In genomic region chr1:243253211-243253926, GRCh38 we compare ENCODE assay signal across 8 cellular contexts. TPM values are rescaled to one million over a fixed set of nuclear protein-coding genes. Genes with fewer than 3 reads are reported as not detected.
DNase-seq lines count a peak whose midpoint lies in the region; ATAC-seq, FAIRE-seq and TF ChIP-seq lines count a peak whose summit lies in the region.

No MANE protein-coding gene starts in this region.

- BruUV-seq in HCT116 (replicated peaks; lab: Mats Ljungman, UMichigan) = no TSS peak

- H3K27ac ChIP-seq in HCT116 (ENCODE audit: low read depth, low read length) (peak overlapping the region; percentile 91; the same call in 1 of the 2 replicates), keratinocyte (ENCODE audit: control insufficient read depth, insufficient read depth, low read length) (peak overlapping the region; percentile 77), substantia nigra (ENCODE audit: low read depth, low read length, poor library complexity, severe bottlenecking) (peak overlapping the region; percentile 99)

- TF ChIP-seq RAD21 in HCT116 (IDR thresholded peaks at IDR 0.05; ENCODE audit: low read depth) = no peak

- POLR2A ChIA-PET in HCT116 (lab: Charles Lee) = no interaction called here

- H3K4me1 ChIP-seq in BE2C = no peaks in the 10 kb centered on the region
- peaks cover 17 to 25% of the 10 kb centered on the region in 2 experiments for H3K4me1 ChIP-seq in HCT116 (ENCODE audit: control insufficient read depth in 1 of 2, insufficient read depth in 2 of 2, low read length in 2 of 2)
- H3K4me1 ChIP-seq in keratinocyte (ENCODE audit: control insufficient read depth, extremely low read depth, insufficient read depth, low read length) = peaks cover 12% of the 10 kb centered on the region

- CTCF ChIA-PET in HCT116 (lab: Charles Lee) = no interaction called here

- H3K4me1 Mint-ChIP-seq in activated naive CD8-positive, alpha-beta T cell treated with anti-CD3 and anti-CD28 coated beads for 36 hours = peaks cover 35% of the 10 kb centered on the region

- H3K9me3 ChIP-seq in BE2C (no peaks in the 10 kb centered on the region), HCT116 (ENCODE audit: control insufficient read depth in 1 of 2, insufficient read depth in 1 of 2, low read depth in 1 of 2, low read length in 2 of 2) (no peaks in the 10 kb centered on the region), keratinocyte (ENCODE audit: control insufficient read depth, low read depth, low read length) (no peaks in the 10 kb centered on the region)

- intact Hi-C loops in HCT116 (cut with micrococcal nuclease) = no loop called here

- no peaks in the 10 kb centered on the region for H3K27me3 ChIP-seq in BE2C
- H3K27me3 ChIP-seq in HCT116 (ENCODE audit: insufficient read depth, low read length) = no peaks in the 10 kb centered on the region
- no peaks in the 10 kb centered on the region for H3K27me3 ChIP-seq in keratinocyte (ENCODE audit: control insufficient read depth, extremely low read depth, insufficient read depth, low read length)

- no peak for ATAC-seq in HCT116
- ATAC-seq in GM18520 (IDR thresholded peaks at IDR 0.05; ENCODE audit: unreplicated experiment) = no peak
- no peak for ATAC-seq in GM21360 (IDR thresholded peaks at IDR 0.05; ENCODE audit: unreplicated experiment)
- ATAC-seq in HG02623 (IDR thresholded peaks at IDR 0.05; ENCODE audit: unreplicated experiment) = no peak

- H3K27me3 Mint-ChIP-seq in activated naive CD8-positive, alpha-beta T cell treated with anti-CD3 and anti-CD28 coated beads for 36 hours = no peaks in the 10 kb centered on the region

- H3K27ac Mint-ChIP-seq in activated naive CD8-positive, alpha-beta T cell treated with anti-CD3 and anti-CD28 coated beads for 36 hours = peak overlapping the region; percentile 76

- no peaks in the 10 kb centered on the region for H3K9me2 ChIP-seq in HCT116 (ENCODE audit: insufficient read depth)

- TF ChIP-seq POLR2A in HCT116 (IDR thresholded peaks at IDR 0.05; ENCODE audit: borderline replicate concordance, extremely low read depth, insufficient read depth, insufficient read length) = no peak

- H3K4me3 Mint-ChIP-seq in activated naive CD8-positive, alpha-beta T cell treated with anti-CD3 and anti-CD28 coated beads for 36 hours = peak overlapping the region; percentile 93

- H3K9ac ChIP-seq in HCT116 (ENCODE audit: low read length) (peak overlapping the region; percentile 83), keratinocyte (ENCODE audit: control insufficient read depth, extremely low read depth, insufficient read depth, low read length) (peak overlapping the region; percentile 74)

- H3K4me2 ChIP-seq in HCT116 (ENCODE audit: low read length) (peak overlapping the region; percentile 82), keratinocyte (ENCODE audit: control insufficient read depth, extremely low read depth, insufficient read depth, low read depth, low read length) (peak overlapping the region; percentile 87)

- no peaks in the 10 kb centered on the region for H3K9me3 Mint-ChIP-seq in activated naive CD8-positive, alpha-beta T cell treated with anti-CD3 and anti-CD28 coated beads for 36 hours

- H3K36me3 ChIP-seq in BE2C (peaks cover 2% of the 10 kb centered on the region), HCT116 (ENCODE audit: control insufficient read depth in 1 of 2, insufficient read depth in 2 of 2, low read length in 2 of 2) (no peaks in the 10 kb centered on the region), keratinocyte (ENCODE audit: control insufficient read depth in 2 of 2, extremely low read depth in 1 of 2, insufficient read depth in 2 of 2, low read length in 2 of 2) (no peaks in the 10 kb centered on the region)

- DNase-seq in BE2C (no peak), HCT116 (ENCODE audit: low read depth, low spot score) (no peak), keratinocyte (ENCODE audit: low read depth, low spot score) (no peak), substantia nigra (lab: John Stamatoyannopoulos, UW) (no peak)
- DNase-seq in activated naive CD8-positive, alpha-beta T cell treated with anti-CD3 and anti-CD28 coated beads for 36 hours = no peak

- H3K4me3 ChIP-seq in BE2C (ENCODE audit: low read depth, low read length) = peak overlapping the region; percentile 97
- peak overlapping the region; percentile 80 to 94 for H3K4me3 ChIP-seq in HCT116 (replicated peaks in 1 of 2; ENCODE audit: low read depth in 1 of 2, low read length in 2 of 2)
- H3K4me3 ChIP-seq in keratinocyte (ENCODE audit: control insufficient read depth in 2 of 3, extremely low read depth in 1 of 3, insufficient read depth in 2 of 3, low read depth in 1 of 3, low read length in 3 of 3) = peak overlapping the region; percentile 56 to 96 (median 96)

- FAIRE-seq in keratinocyte (lab: Jason Lieb, UNC) = no peak

- H2AFZ ChIP-seq in HCT116 (ENCODE audit: low read depth, low read length, poor library complexity, severe bottlenecking) (no peak overlapping the region), keratinocyte (ENCODE audit: control insufficient read depth, low read length) (no peak overlapping the region)

- no peaks in the 10 kb centered on the region; the same call in 1 of the 2 replicates for H4K20me1 ChIP-seq in HCT116 (ENCODE audit: insufficient read depth)
- no peaks in the 10 kb centered on the region for H4K20me1 ChIP-seq in keratinocyte (ENCODE audit: control insufficient read depth, extremely low read depth, insufficient read depth, low read length)

- H3K79me2 ChIP-seq in HCT116 (ENCODE audit: insufficient read depth, low read length) (peaks cover 85% of the 10 kb centered on the region), keratinocyte (ENCODE audit: control insufficient read depth, insufficient read depth, low read length) (peaks cover 88% of the 10 kb centered on the region)

- RAD21 ChIA-PET in HCT116 (lab: Charles Lee; ENCODE audit: low non-redundant PET in 1 of 2, low total read pairs in 2 of 2, uncharacterized antibody in 2 of 2, unreplicated experiment in 2 of 2) = no interaction called here

- peaks cover 8% of the 10 kb centered on the region for H3K36me3 Mint-ChIP-seq in activated naive CD8-positive, alpha-beta T cell treated with anti-CD3 and anti-CD28 coated beads for 36 hours

- dilution Hi-C loops in keratinocyte (cut with MboI; ENCODE audit: extremely low pct_ligation_motif_present, low sequenced_read_pairs) = no loop called here

- TF ChIP-seq CTCF in BE2C (IDR thresholded peaks at IDR 0.05; ENCODE audit: low read depth, low read length) (no peak), HCT116 (IDR thresholded peaks at IDR 0.05 in 2 of 3, conservative IDR thresholded peaks at IDR 0.05 in 1 of 3; ENCODE audit: borderline replicate concordance in 1 of 3, insufficient read depth in 1 of 3, low read depth in 2 of 3, low read length in 2 of 3) (no peak), keratinocyte (optimal IDR thresholded peaks at IDR 0.05 in 1 of 3, IDR thresholded peaks at IDR 0.05 in 1 of 3, conservative IDR thresholded peaks at IDR 0.05 in 1 of 3; ENCODE audit: extremely low read depth in 1 of 3, insufficient read depth in 2 of 3, low read length in 3 of 3) (no peak)

- no peaks in the 10 kb centered on the region for H3K9me1 ChIP-seq in keratinocyte (ENCODE audit: control insufficient read depth, extremely low read depth, insufficient read depth, low read length)

RNA-seq across cellular contexts. Expression of gene CEP170, which starts 1.7 kb away (rescaled TPM):
- polyA plus RNA-seq in BE2C (2012; ENCODE audit: insufficient read depth, insufficient read length, low read depth) = 89.3 TPM
- 55.2 TPM for total RNA-seq in HCT116 (2021; ENCODE audit: unreplicated experiment)
- polyA plus RNA-seq in HCT116 (2012) = 17.0 and 20.9 TPM in 2 replicates
- 10 to 100 TPM; 44.3 to 47.4 TPM for total RNA-seq in activated naive CD8-positive, alpha-beta T cell treated with anti-CD3 and anti-CD28 coated beads for 36 hours
- 30.6 to 40.5 TPM (median 36.5 TPM) in 3 replicates for polyA plus RNA-seq in keratinocyte
- polyA plus RNA-seq in keratinocyte (2011; ENCODE audit: low read depth) = 22.1 TPM
- polyA plus RNA-seq in keratinocyte (2011; cell fraction: cytosol; rRNA removed) = 16.1 and 25.7 TPM in 2 replicates
- 59.3 and 61.2 TPM in 2 replicates for polyA plus RNA-seq in keratinocyte (2011; cell fraction: nucleus; rRNA removed)
- polyA plus RNA-seq in keratinocyte (2012; ENCODE audit: low replicate concordance) = 8.9 and 29.2 TPM in 2 replicates
- polyA minus RNA-seq in keratinocyte = 26.7 to 59.4 TPM (median 32.0 TPM) in 3 replicates
- 41.6 TPM for polyA minus RNA-seq in keratinocyte (2011; cell fraction: cytosol; rRNA and poly(A)+ RNA removed)
- polyA minus RNA-seq in keratinocyte (2011; cell fraction: nucleus; rRNA and poly(A)+ RNA removed) = 69.0 and 109 TPM in 2 replicates

RNA-seq across cellular contexts. Expression of gene SDCCAG8, which starts 2.5 kb away (rescaled TPM):
- polyA plus RNA-seq in BE2C (2012; ENCODE audit: insufficient read depth, insufficient read length, low read depth) = 25.6 TPM
- 38.2 TPM for total RNA-seq in HCT116 (2021; ENCODE audit: unreplicated experiment)
- polyA plus RNA-seq in HCT116 (2012) = 42.7 and 47.5 TPM in 2 replicates
- total RNA-seq in activated naive CD8-positive, alpha-beta T cell treated with anti-CD3 and anti-CD28 coated beads for 36 hours = 10 to 100 TPM; 24.2 to 24.7 TPM
- polyA plus RNA-seq in keratinocyte = 49.3 to 67.8 TPM (median 61.6 TPM) in 3 replicates
- 54.2 TPM for polyA plus RNA-seq in keratinocyte (2011; ENCODE audit: low read depth)
- 58.2 and 59.8 TPM in 2 replicates for polyA plus RNA-seq in keratinocyte (2011; cell fraction: cytosol; rRNA removed)
- 49.4 and 57.7 TPM in 2 replicates for polyA plus RNA-seq in keratinocyte (2011; cell fraction: nucleus; rRNA removed)
- polyA plus RNA-seq in keratinocyte (2012; ENCODE audit: low replicate concordance) = 30.3 and 46.8 TPM in 2 replicates
- 15.0 to 60.4 TPM (median 41.3 TPM) in 3 replicates for polyA minus RNA-seq in keratinocyte
- polyA minus RNA-seq in keratinocyte (2011; cell fraction: cytosol; rRNA and poly(A)+ RNA removed) = 27.2 TPM
- 24.2 and 55.2 TPM in 2 replicates for polyA minus RNA-seq in keratinocyte (2011; cell fraction: nucleus; rRNA and poly(A)+ RNA removed)
